Comparison of ENCODE assay signal across 11 cellular contexts in the genomic region with DNA sequence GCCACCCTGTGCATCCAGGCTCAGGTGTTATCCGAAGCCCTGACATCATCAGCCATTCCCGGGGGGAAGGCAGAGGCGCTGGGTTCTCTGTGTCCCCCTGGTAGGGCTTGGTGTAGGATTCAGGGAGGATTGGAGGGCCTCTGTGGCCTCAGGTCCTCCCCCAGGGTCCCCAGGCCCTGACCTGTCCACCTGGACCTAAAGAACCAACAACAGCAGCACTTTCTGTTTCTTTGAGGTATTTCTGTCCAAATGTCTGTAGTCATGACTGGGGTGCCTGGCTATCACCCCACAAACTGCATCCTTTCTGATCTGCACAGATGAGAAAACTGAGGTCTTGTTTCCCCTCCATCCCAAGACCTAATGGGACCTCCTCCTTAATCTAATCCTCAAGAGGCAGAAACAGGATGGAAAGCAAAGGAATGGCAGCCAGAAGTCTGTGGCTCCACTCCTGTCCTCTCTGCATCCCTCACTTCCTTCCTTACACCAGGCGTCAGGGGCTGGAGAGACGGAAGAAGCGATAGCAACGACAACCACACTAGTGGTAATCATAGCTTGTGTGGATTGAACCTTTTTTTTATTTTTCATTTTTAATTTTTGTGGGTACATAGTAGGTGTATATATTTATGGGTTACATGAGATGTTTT. TPM values are rescaled to one million over a fixed set of nuclear protein-coding genes. Genes with fewer than 3 reads are reported as not detected.
DNase-seq lines count a peak whose midpoint lies in the region; ATAC-seq and TF ChIP-seq lines count a peak whose summit lies in the region.
"Had no signal": no experiment of that assay in that cellular context is flagged by ENCODE, and none has a peak within 500 bp of the region (broad histone marks: within the 10 kb centered on the region; RNA-seq: fewer than 3 reads in every experiment).

No MANE protein-coding gene starts in this region.

- TF ChIP-seq CTCF in left lung (IDR thresholded peaks at IDR 0.05) (no peak), thyroid gland (IDR thresholded peaks at IDR 0.05) (no peak)

- 81 to 89% methylated on average over 6 to 7 of the region's 7 CpGs for WGBS in thyroid gland, 2 donors

- no peaks in the 10 kb centered on the region for H3K9me3 Mint-ChIP-seq in activated naive CD4-positive, alpha-beta T cell treated with anti-CD3 and anti-CD28 coated beads for 36 hours
- H3K9me3 Mint-ChIP-seq in activated T-helper 17 cell treated with anti-CD3 and anti-CD28 coated beads, Interleukin-2, amount 50 U/mL, for 72 hours, result no peaks in the 10 kb centered on the region

- H3K27me3 ChIP-seq in left lung (no peaks in the 10 kb centered on the region), thyroid gland (no peaks in the 10 kb centered on the region)

- peaks cover 32% of the 10 kb centered on the region for H3K36me3 Mint-ChIP-seq in activated naive CD4-positive, alpha-beta T cell treated with anti-CD3 and anti-CD28 coated beads for 36 hours (ENCODE audit: low read depth)
- peaks cover 63% of the 10 kb centered on the region for H3K36me3 Mint-ChIP-seq in activated T-helper 17 cell treated with anti-CD3 and anti-CD28 coated beads, Interleukin-2, amount 50 U/mL, for 72 hours (ENCODE audit: low read depth)
- H3K36me3 Mint-ChIP-seq: WTC11 had no signal

- H3K4me1 ChIP-seq in left lung (peaks cover 0 to 64% of the 10 kb centered on the region in 2 donors), thyroid gland (peaks cover 0 to 22% of the 10 kb centered on the region in 2 donors)

- peaks cover 90% of the 10 kb centered on the region for H3K4me1 Mint-ChIP-seq in activated naive CD4-positive, alpha-beta T cell treated with anti-CD3 and anti-CD28 coated beads for 36 hours (ENCODE audit: low read depth)
- peaks cover 51% of the 10 kb centered on the region for H3K4me1 Mint-ChIP-seq in activated T-helper 17 cell treated with anti-CD3 and anti-CD28 coated beads, Interleukin-2, amount 50 U/mL, for 72 hours

- no peak for ATAC-seq in activated T-helper 17 cell treated with anti-CD3 and anti-CD28 coated beads, Interleukin-2, amount 50 U/mL, for 72 hours (replicated peaks)
- ATAC-seq in left lung, result no peak
- no peak for ATAC-seq in HG02870 (IDR thresholded peaks at IDR 0.05; ENCODE audit: unreplicated experiment)
- ATAC-seq: WTC11 had no signal

- TF ChIP-seq POLR2A in thyroid gland (IDR thresholded peaks at IDR 0.05), result no peak

- H3K36me3 ChIP-seq in left lung (peaks cover 0 to 17% of the 10 kb centered on the region in 2 donors), thyroid gland (no peaks in the 10 kb centered on the region)

- no peak for DNase-seq in activated naive CD4-positive, alpha-beta T cell treated with anti-CD3 and anti-CD28 coated beads for 36 hours
- DNase-seq in activated naive CD4-positive, alpha-beta T cell treated with Interleukin-2 at 50 U/mL for 16 hours, result no peak
- DNase-seq in left lung (no peak), thyroid gland (no peak), NCI-H2029 treated with DMSO at 0.1 percent for 48 hours (lab: John Stamatoyannopoulos, UW) (no peak), COLO829 (ENCODE audit: low spot score) (no peak)
- DNase-seq: left colon had no signal

- H3K4me3 Mint-ChIP-seq in activated naive CD4-positive, alpha-beta T cell treated with anti-CD3 and anti-CD28 coated beads for 36 hours, result no peak overlapping the region
- peak overlapping the region; percentile 90 for H3K4me3 Mint-ChIP-seq in activated T-helper 17 cell treated with anti-CD3 and anti-CD28 coated beads, Interleukin-2, amount 50 U/mL, for 72 hours
- H3K4me3 Mint-ChIP-seq: WTC11 had no signal

- H3K27ac ChIP-seq in left lung (peak overlapping the region; percentile 54 to 77), thyroid gland (peak overlapping the region; percentile 13 to 68 (median 52))

- intact Hi-C loops in activated naive CD4-positive, alpha-beta T cell treated with anti-CD3 and anti-CD28 coated beads for 36 hours (cut with micrococcal nuclease), result no loop called here
- intact Hi-C loops in left lung (cut with DNase I), result no loop called here
- intact Hi-C loops in thyroid gland (cut with DNase I), result no loop called here

- CTCF ChIA-PET in activated naive CD4-positive, alpha-beta T cell treated with anti-CD3 and anti-CD28 coated beads for 36 hours (lab: Charles Lee), result interaction anchor here (2.9 kb wide), 1 partner anchor 9 kb away, joined by 11 read pairs; no protein-coding TSS in a partner anchor

- no peaks in the 10 kb centered on the region for H3K27me3 Mint-ChIP-seq in activated naive CD4-positive, alpha-beta T cell treated with anti-CD3 and anti-CD28 coated beads for 36 hours (ENCODE audit: low read depth)
- no peaks in the 10 kb centered on the region for H3K27me3 Mint-ChIP-seq in activated T-helper 17 cell treated with anti-CD3 and anti-CD28 coated beads, Interleukin-2, amount 50 U/mL, for 72 hours

- no peak overlapping the region for H3K4me3 ChIP-seq in left lung
- H3K4me3 ChIP-seq in thyroid gland (replicated peaks in 1 of 3), result no peak overlapping the region

- H3K9me3 ChIP-seq in left lung (no peaks in the 10 kb centered on the region), thyroid gland (no peaks in the 10 kb centered on the region)

- peak overlapping the region; percentile 97 for H3K27ac Mint-ChIP-seq in activated naive CD4-positive, alpha-beta T cell treated with anti-CD3 and anti-CD28 coated beads for 36 hours
- H3K27ac Mint-ChIP-seq in activated T-helper 17 cell treated with anti-CD3 and anti-CD28 coated beads, Interleukin-2, amount 50 U/mL, for 72 hours, result peak overlapping the region; percentile 96
- H3K27ac Mint-ChIP-seq: WTC11 had no signal

RNA-seq across cellular contexts. Expression of gene NLRC5, which starts 11.8 kb away (rescaled TPM):
- total RNA-seq in activated naive CD4-positive, alpha-beta T cell treated with anti-CD3 and anti-CD28 coated beads for 36 hours, result 100 to 1,000 TPM; 104 to 119 TPM
- 100 to 1,000 TPM; 182 to 219 TPM for total RNA-seq in activated T-helper 17 cell treated with anti-CD3 and anti-CD28 coated beads, Interleukin-2, amount 50 U/mL, for 72 hours
- total RNA-seq in left lung (10 to 100 TPM; 26.8 to 93.3 TPM), thyroid gland (10 to 100 TPM; 14.1 to 33.5 (median 20.5) TPM)

RNA-seq across cellular contexts. Expression of gene CETP, which starts 39.4 kb away (rescaled TPM):
- not detected for total RNA-seq in activated naive CD4-positive, alpha-beta T cell treated with anti-CD3 and anti-CD28 coated beads for 36 hours
- total RNA-seq in activated T-helper 17 cell treated with anti-CD3 and anti-CD28 coated beads, Interleukin-2, amount 50 U/mL, for 72 hours, result not detected
- total RNA-seq in left lung (under 1 TPM; 0.58 to 0.82 TPM), thyroid gland (1 to 10 TPM in 3 of 4 donors, under 1 TPM in 1; 0.40 to 4.0 (median 1.7) TPM)
- total RNA-seq: HT-29, WTC11 had no signal
